Comparison of ENCODE assay signal across 1 cellular context in genomic region chr6:44078795-44079671, GRCh38.
TF ChIP-seq lines count a peak whose summit lies in the region.

No MANE protein-coding gene starts in this region.

TF ChIP-seq in K562, 482 proteins besides CTCF, POLR2A, EP300 and RAD21 (continued from another document and continues in another):
- TF ChIP-seq TSHZ1 (CRISPR knock-in tag; IDR thresholded peaks at IDR 0.05) = no peak
- TF ChIP-seq RBM22 (IDR thresholded peaks at IDR 0.05; ENCODE audit: low read depth, low read length, poor library complexity, severe bottlenecking) = no peak
- TF ChIP-seq CC2D1A (IDR thresholded peaks at IDR 0.05) = peak; percentile 94
- TF ChIP-seq TCFL5 (CRISPR knock-in tag; conservative IDR thresholded peaks at IDR 0.05) = no peak
- TF ChIP-seq ZNF146 (CRISPR knock-in tag; IDR thresholded peaks at IDR 0.05; ENCODE audit: unreplicated experiment) = no peak
- TF ChIP-seq, protein P1, sequence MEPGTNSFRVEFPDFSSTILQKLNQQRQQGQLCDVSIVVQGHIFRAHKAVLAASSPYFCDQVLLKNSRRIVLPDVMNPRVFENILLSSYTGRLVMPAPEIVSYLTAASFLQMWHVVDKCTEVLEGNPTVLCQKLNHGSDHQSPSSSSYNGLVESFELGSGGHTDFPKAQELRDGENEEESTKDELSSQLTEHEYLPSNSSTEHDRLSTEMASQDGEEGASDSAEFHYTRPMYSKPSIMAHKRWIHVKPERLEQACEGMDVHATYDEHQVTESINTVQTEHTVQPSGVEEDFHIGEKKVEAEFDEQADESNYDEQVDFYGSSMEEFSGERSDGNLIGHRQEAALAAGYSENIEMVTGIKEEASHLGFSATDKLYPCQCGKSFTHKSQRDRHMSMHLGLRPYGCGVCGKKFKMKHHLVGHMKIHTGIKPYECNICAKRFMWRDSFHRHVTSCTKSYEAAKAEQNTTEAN (CRISPR knock-in tag; IDR thresholded peaks at IDR 0.05) = peak; percentile 80; the same call in 1 of the 2 replicates
- TF ChIP-seq, protein P2, sequence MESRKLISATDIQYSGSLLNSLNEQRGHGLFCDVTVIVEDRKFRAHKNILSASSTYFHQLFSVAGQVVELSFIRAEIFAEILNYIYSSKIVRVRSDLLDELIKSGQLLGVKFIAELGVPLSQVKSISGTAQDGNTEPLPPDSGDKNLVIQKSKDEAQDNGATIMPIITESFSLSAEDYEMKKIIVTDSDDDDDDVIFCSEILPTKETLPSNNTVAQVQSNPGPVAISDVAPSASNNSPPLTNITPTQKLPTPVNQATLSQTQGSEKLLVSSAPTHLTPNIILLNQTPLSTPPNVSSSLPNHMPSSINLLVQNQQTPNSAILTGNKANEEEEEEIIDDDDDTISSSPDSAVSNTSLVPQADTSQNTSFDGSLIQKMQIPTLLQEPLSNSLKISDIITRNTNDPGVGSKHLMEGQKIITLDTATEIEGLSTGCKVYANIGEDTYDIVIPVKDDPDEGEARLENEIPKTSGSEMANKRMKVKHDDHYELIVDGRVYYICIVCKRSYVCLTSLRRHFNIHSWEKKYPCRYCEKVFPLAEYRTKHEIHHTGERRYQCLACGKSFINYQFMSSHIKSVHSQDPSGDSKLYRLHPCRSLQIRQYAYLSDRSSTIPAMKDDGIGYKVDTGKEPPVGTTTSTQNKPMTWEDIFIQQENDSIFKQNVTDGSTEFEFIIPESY (CRISPR knock-in tag; IDR thresholded peaks at IDR 0.05) = peak; percentile 72
- 0 out of 2 replicates have a peak, but pooled peaks have one; percentile 29 for TF ChIP-seq ZNF583 (CRISPR knock-in tag; IDR thresholded peaks at IDR 0.05)
- no peak for TF ChIP-seq NELFE (IDR thresholded peaks at IDR 0.05; ENCODE audit: insufficient read depth, insufficient read length)
- no peak for TF ChIP-seq GTF2B (IDR thresholded peaks at IDR 0.05; ENCODE audit: extremely low read depth, insufficient read length)
- 0 out of 2 replicates have a peak, but pooled peaks have one; percentile 39 for TF ChIP-seq ZNF143 (CRISPR knock-in tag; IDR thresholded peaks at IDR 0.05)
- TF ChIP-seq ZNF644 (tag; IDR thresholded peaks at IDR 0.05; ENCODE audit: low read depth) = no peak
- no peak for TF ChIP-seq ZFPM2 (CRISPR knock-in tag; IDR thresholded peaks at IDR 0.05)
- TF ChIP-seq, protein P3, sequence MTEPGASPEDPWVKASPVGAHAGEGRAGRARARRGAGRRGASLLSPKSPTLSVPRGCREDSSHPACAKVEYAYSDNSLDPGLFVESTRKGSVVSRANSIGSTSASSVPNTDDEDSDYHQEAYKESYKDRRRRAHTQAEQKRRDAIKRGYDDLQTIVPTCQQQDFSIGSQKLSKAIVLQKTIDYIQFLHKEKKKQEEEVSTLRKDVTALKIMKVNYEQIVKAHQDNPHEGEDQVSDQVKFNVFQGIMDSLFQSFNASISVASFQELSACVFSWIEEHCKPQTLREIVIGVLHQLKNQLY (CRISPR knock-in tag; conservative IDR thresholded peaks at IDR 0.05) = no peak
- TF ChIP-seq KDM5B (IDR thresholded peaks at IDR 0.05; ENCODE audit: insufficient replicate concordance, low read depth, low read length) = no peak
- no peak for TF ChIP-seq SMARCB1 (IDR thresholded peaks at IDR 0.05; ENCODE audit: insufficient read length, low read depth)
- no peak for TF ChIP-seq CBFA2T3 (IDR thresholded peaks at IDR 0.05)
- no peak for TF ChIP-seq TEAD2 (tag; IDR thresholded peaks at IDR 0.05)
- TF ChIP-seq, protein P4, sequence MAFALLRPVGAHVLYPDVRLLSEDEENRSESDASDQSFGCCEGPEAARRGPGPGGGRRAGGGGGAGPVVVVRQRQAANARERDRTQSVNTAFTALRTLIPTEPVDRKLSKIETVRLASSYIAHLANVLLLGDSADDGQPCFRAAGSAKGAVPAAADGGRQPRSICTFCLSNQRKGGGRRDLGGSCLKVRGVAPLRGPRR (CRISPR knock-in tag; IDR thresholded peaks at IDR 0.05) = no peak
- TF ChIP-seq SOX6 (IDR thresholded peaks at IDR 0.05) = peak; percentile 57; the same call in 1 of the 2 replicates
- TF ChIP-seq CBFA2T2 (conservative IDR thresholded peaks at IDR 0.05) = no peak
- no peak for TF ChIP-seq BRF1 (IDR thresholded peaks at IDR 0.05; ENCODE audit: borderline replicate concordance, extremely low read depth, insufficient read length)
- TF ChIP-seq RREB1 (CRISPR knock-in tag; IDR thresholded peaks at IDR 0.05) = no peak
- TF ChIP-seq ZNF12 (CRISPR knock-in tag; IDR thresholded peaks at IDR 0.05) = 0 out of 2 replicates have a peak, but pooled peaks have one; percentile 27
- no peak for TF ChIP-seq PHTF2 (CRISPR knock-in tag; IDR thresholded peaks at IDR 0.05)
- 0 out of 2 replicates have a peak, but pooled peaks have one; percentile 60 for TF ChIP-seq ARID3B (CRISPR knock-in tag; IDR thresholded peaks at IDR 0.05; ENCODE audit: borderline replicate concordance)
- TF ChIP-seq TEAD4 (IDR thresholded peaks at IDR 0.05; ENCODE audit: low read length) = peak; percentile 28; the same call in 1 of the 2 replicates
- TF ChIP-seq TEAD4 (CRISPR knock-in tag; IDR thresholded peaks at IDR 0.05; ENCODE audit: borderline replicate concordance) = no peak
- peak in 2 of 3 experiments; percentile 25 to 35 for TF ChIP-seq YY1 (IDR thresholded peaks at IDR 0.05; ENCODE audit: borderline replicate concordance in 1 of 3, control insufficient read depth in 1 of 3, extremely low read depth in 1 of 3, insufficient read depth in 3 of 3, insufficient read length in 1 of 3, insufficient replicate concordance in 2 of 3, low read depth in 1 of 3, low read length in 2 of 3)
- TF ChIP-seq KAT8 (IDR thresholded peaks at IDR 0.05; ENCODE audit: low read depth) = no peak
- TF ChIP-seq ZNF586 (CRISPR knock-in tag; conservative IDR thresholded peaks at IDR 0.05) = no peak
- TF ChIP-seq ZC3H8 (IDR thresholded peaks at IDR 0.05) = no peak
- TF ChIP-seq CTBP1 (IDR thresholded peaks at IDR 0.05; ENCODE audit: borderline replicate concordance) = peak; percentile 22
- no peak for TF ChIP-seq DLX4 (CRISPR knock-in tag; IDR thresholded peaks at IDR 0.05)
- TF ChIP-seq CTCFL (IDR thresholded peaks at IDR 0.05; ENCODE audit: borderline replicate concordance, insufficient read depth, low read depth, low read length, poor library complexity, severe bottlenecking) = no peak
- no peak for TF ChIP-seq ZNF717 (CRISPR knock-in tag; IDR thresholded peaks at IDR 0.05)
- 0 out of 2 replicates have a peak, but pooled peaks have one; percentile 76 for TF ChIP-seq ZBTB9 (CRISPR knock-in tag; IDR thresholded peaks at IDR 0.05)
- TF ChIP-seq NUFIP1 (IDR thresholded peaks at IDR 0.05; ENCODE audit: partially characterized antibody) = no peak
- TF ChIP-seq KDM4B (IDR thresholded peaks at IDR 0.05; ENCODE audit: borderline replicate concordance in 2 of 2, low read depth in 1 of 2) = no peak
- TF ChIP-seq PML (IDR thresholded peaks at IDR 0.05; ENCODE audit: low read length) = no peak
- no peak for TF ChIP-seq GTF2E2 (tag; IDR thresholded peaks at IDR 0.05)
